11 cellular contexts compared by ENCODE assay signal in genomic region chr6:170180671-170181337, GRCh38.
"Had no signal": no experiment of that assay in that cellular context is flagged by ENCODE, and none has a peak within 500 bp of the region (broad histone marks: within the 10 kb centered on the region; RNA-seq: fewer than 3 reads in every experiment).

No MANE protein-coding gene starts in this region.

- H3K27me3 Mint-ChIP-seq: activated naive CD4-positive, alpha-beta T cell treated with anti-CD3 and anti-CD28 coated beads, Interleukin-2, amount 50 U/mL, for 24 hours; stimulated activated naive CD8-positive, alpha-beta T cell treated with anti-CD3 and anti-CD28 coated beads, Interleukin-15, Interleukin-2, amounts not matched to agents 100 ng/mL and 50 ng/mL, for 24 hours had no signal

- H3K36me3 Mint-ChIP-seq: activated naive CD4-positive, alpha-beta T cell treated with anti-CD3 and anti-CD28 coated beads, Interleukin-2, amount 50 U/mL, for 24 hours had no signal

- DNase-seq: activated T-cell treated with anti-CD3 and anti-CD28 coated beads, Interleukin-2, amount 50 U/mL, for 24 hours; esophagus squamous epithelium; foreskin fibroblast; hypothalamus; kidney glomerular epithelial cell; stimulated activated CD4-positive, alpha-beta T cell treated with anti-CD3 and anti-CD28 coated beads, Interleukin-4, amount 100 ng/mL, for 4 hours; trophoblast cell had no signal

- H3K4me3 Mint-ChIP-seq: activated naive CD4-positive, alpha-beta T cell treated with anti-CD3 and anti-CD28 coated beads, Interleukin-2, amount 50 U/mL, for 24 hours; activated T-cell treated with anti-CD3 and anti-CD28 coated beads, Interleukin-2, amount 50 U/mL, for 24 hours; stimulated activated naive CD8-positive, alpha-beta T cell treated with anti-CD3 and anti-CD28 coated beads, Interleukin-15, Interleukin-2, amounts not matched to agents 100 ng/mL and 50 ng/mL, for 24 hours; T-helper 2 cell treated with Interferon-gamma antibody and Interleukin-4, amounts not matched to agents 5 μg/mL and 100 μg/mL, for 36 hours had no signal

- H3K9me3 Mint-ChIP-seq: activated naive CD4-positive, alpha-beta T cell treated with anti-CD3 and anti-CD28 coated beads, Interleukin-2, amount 50 U/mL, for 24 hours had no signal

- H3K27ac Mint-ChIP-seq: activated naive CD4-positive, alpha-beta T cell treated with anti-CD3 and anti-CD28 coated beads, Interleukin-2, amount 50 U/mL, for 24 hours; activated T-cell treated with anti-CD3 and anti-CD28 coated beads, Interleukin-2, amount 50 U/mL, for 24 hours; stimulated activated naive CD8-positive, alpha-beta T cell treated with anti-CD3 and anti-CD28 coated beads, Interleukin-15, Interleukin-2, amounts not matched to agents 100 ng/mL and 50 ng/mL, for 24 hours; T-helper 2 cell treated with Interferon-gamma antibody and Interleukin-4, amounts not matched to agents 5 μg/mL and 100 μg/mL, for 36 hours had no signal

- ATAC-seq: right cardiac atrium had no signal
